19 cellular contexts compared by ENCODE assay signal in the genomic region with DNA sequence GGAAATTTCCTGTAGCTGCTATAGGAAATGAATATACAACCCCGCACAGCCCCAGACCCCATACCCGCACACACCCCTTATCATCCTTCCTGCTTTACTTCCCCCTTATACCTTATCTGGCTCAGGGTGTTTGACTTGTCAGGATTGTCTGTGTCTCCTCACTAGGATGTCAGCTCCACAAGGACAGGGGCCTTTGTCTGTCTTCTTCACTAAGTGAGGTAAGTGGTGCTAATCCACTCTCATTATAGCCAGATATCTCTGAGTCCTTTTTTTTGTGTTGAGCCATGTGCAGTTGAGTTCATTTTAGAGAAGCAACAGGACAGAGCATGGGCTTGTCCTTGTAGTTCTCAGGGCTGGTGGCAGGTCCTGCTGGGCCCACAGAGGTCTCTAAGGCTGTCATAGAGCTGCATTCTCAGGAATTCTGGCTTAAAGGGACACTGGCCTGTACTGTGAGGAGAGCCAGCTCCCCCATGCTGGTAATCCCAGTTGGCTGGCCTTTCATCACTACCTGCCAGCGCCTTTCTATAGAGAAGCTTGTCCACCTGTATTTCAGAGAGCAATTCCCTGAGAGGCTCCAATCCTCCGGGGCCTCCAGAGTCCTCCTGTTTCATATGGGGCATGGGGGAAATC. TPM values are rescaled to one million over a fixed set of nuclear protein-coding genes. Genes with fewer than 3 reads are reported as not detected.
"Had no signal": no experiment of that assay in that cellular context is flagged by ENCODE, and none has a peak within 500 bp of the region (broad histone marks: within the 10 kb centered on the region; RNA-seq: fewer than 3 reads in every experiment).

No MANE protein-coding gene starts in this region.

- H3K27me3 Mint-ChIP-seq: activated CD4-positive, alpha-beta T cell treated with anti-CD3 and anti-CD28 coated beads, Interleukin-2, amount 10 ng/mL, durations not matched to agents 7 days and 5 days; stimulated activated naive B cell treated with anti-CD40 and anti-IgM and Interleukin-4, amounts not matched to agents 10 μg/mL and 1 μg/mL and 100 μg/mL, for 72 hours had no signal

- ATAC-seq: activated CD4-positive, CD25-positive, alpha-beta regulatory T cell treated with anti-CD3 and anti-CD28 coated beads, Interleukin-2, amount 50 U/mL, for 24 hours; activated CD8-positive, alpha-beta T cell treated with anti-CD3 and anti-CD28 coated beads, Interleukin-2, amount 10 ng/mL, durations not matched to agents 7 days and 5 days had no signal

- H3K9me3 ChIP-seq: breast epithelium, neutrophil, upper lobe of right lung had no signal

- H3K9me3 Mint-ChIP-seq: activated CD4-positive, alpha-beta T cell treated with anti-CD3 and anti-CD28 coated beads, Interleukin-2, amount 10 ng/mL, durations not matched to agents 7 days and 5 days; activated naive CD4-positive, alpha-beta T cell treated with anti-CD3 and anti-CD28 coated beads, Interleukin-2, amount 50 U/mL, for 24 hours; natural killer cell; stimulated activated naive B cell treated with anti-CD40 and anti-IgM and Interleukin-4, amounts not matched to agents 10 μg/mL and 1 μg/mL and 100 μg/mL, for 72 hours; T-helper 2 cell treated with Interferon-gamma antibody and Interleukin-4, amounts not matched to agents 5 μg/mL and 100 μg/mL, for 36 hours had no signal

- DNase-seq: activated CD4-positive, alpha-beta T cell treated with anti-CD3 and anti-CD28 coated beads, Interleukin-2, amount 10 ng/mL, durations not matched to agents 7 days and 5 days; activated gamma-delta T cell; foreskin melanocyte; glutamatergic neuron; kidney; natural killer cell; stimulated activated naive B cell treated with anti-CD40 and anti-IgM and Interleukin-4, amounts not matched to agents 10 μg/mL and 1 μg/mL and 100 μg/mL, for 72 hours; upper lobe of right lung had no signal

- H3K27ac ChIP-seq: breast epithelium, dorsolateral prefrontal cortex, parathyroid adenoma, SK-N-MC, upper lobe of right lung had no signal

- H2AFZ ChIP-seq: parathyroid adenoma had no signal

- H3K4me3 Mint-ChIP-seq: activated CD4-positive, alpha-beta T cell treated with anti-CD3 and anti-CD28 coated beads, Interleukin-2, amount 10 ng/mL, durations not matched to agents 7 days and 5 days; activated CD8-positive, alpha-beta T cell treated with anti-CD3 and anti-CD28 coated beads, Interleukin-2, amount 10 ng/mL, durations not matched to agents 7 days and 5 days; activated naive CD4-positive, alpha-beta T cell treated with anti-CD3 and anti-CD28 coated beads, Interleukin-2, amount 50 U/mL, for 24 hours; natural killer cell; stimulated activated naive B cell treated with anti-CD40 and anti-IgM and Interleukin-4, amounts not matched to agents 10 μg/mL and 1 μg/mL and 100 μg/mL, for 72 hours; T-helper 2 cell treated with Interferon-gamma antibody and Interleukin-4, amounts not matched to agents 5 μg/mL and 100 μg/mL, for 36 hours had no signal

- H3K79me2 ChIP-seq: parathyroid adenoma had no signal

- H3K27ac Mint-ChIP-seq: activated CD4-positive, alpha-beta T cell treated with anti-CD3 and anti-CD28 coated beads, Interleukin-2, amount 10 ng/mL, durations not matched to agents 7 days and 5 days; activated CD8-positive, alpha-beta T cell treated with anti-CD3 and anti-CD28 coated beads, Interleukin-2, amount 10 ng/mL, durations not matched to agents 7 days and 5 days; activated naive CD4-positive, alpha-beta T cell treated with anti-CD3 and anti-CD28 coated beads, Interleukin-2, amount 50 U/mL, for 24 hours; natural killer cell; stimulated activated naive B cell treated with anti-CD40 and anti-IgM and Interleukin-4, amounts not matched to agents 10 μg/mL and 1 μg/mL and 100 μg/mL, for 72 hours; T-helper 2 cell treated with Interferon-gamma antibody and Interleukin-4, amounts not matched to agents 5 μg/mL and 100 μg/mL, for 36 hours had no signal

- H3K27me3 ChIP-seq: breast epithelium, dorsolateral prefrontal cortex, neutrophil, upper lobe of right lung had no signal

- H3K36me3 Mint-ChIP-seq: activated naive CD4-positive, alpha-beta T cell treated with anti-CD3 and anti-CD28 coated beads, Interleukin-2, amount 50 U/mL, for 24 hours; natural killer cell; stimulated activated naive B cell treated with anti-CD40 and anti-IgM and Interleukin-4, amounts not matched to agents 10 μg/mL and 1 μg/mL and 100 μg/mL, for 72 hours had no signal

- H3K36me3 ChIP-seq: breast epithelium, neutrophil, upper lobe of right lung had no signal

- H3K4me1 ChIP-seq: breast epithelium, upper lobe of right lung had no signal

- H3K4me3 ChIP-seq: breast epithelium, dorsolateral prefrontal cortex, SK-N-MC, upper lobe of right lung had no signal

- H3K9ac ChIP-seq: parathyroid adenoma had no signal

- H3K4me1 Mint-ChIP-seq: activated CD4-positive, alpha-beta T cell treated with anti-CD3 and anti-CD28 coated beads, Interleukin-2, amount 10 ng/mL, durations not matched to agents 7 days and 5 days; activated naive CD4-positive, alpha-beta T cell treated with anti-CD3 and anti-CD28 coated beads, Interleukin-2, amount 50 U/mL, for 24 hours; natural killer cell; stimulated activated naive B cell treated with anti-CD40 and anti-IgM and Interleukin-4, amounts not matched to agents 10 μg/mL and 1 μg/mL and 100 μg/mL, for 72 hours had no signal

RNA-seq across cellular contexts. Expression of gene KY, which starts 9.0 kb away (rescaled TPM):
- total RNA-seq: activated CD4-positive, alpha-beta T cell treated with anti-CD3 and anti-CD28 coated beads, Interleukin-2, amount 10 ng/mL, durations not matched to agents 7 days and 5 days; activated CD8-positive, alpha-beta T cell treated with anti-CD3 and anti-CD28 coated beads, Interleukin-2, amount 10 ng/mL, durations not matched to agents 7 days and 5 days; epithelial cell of proximal tubule had no signal
- polyA plus RNA-seq: liver had no signal
